In genomic region chr18:48838921-48839818, GRCh38 we compare ENCODE assay signal across 8 cellular contexts.
A peak's percentile ranks its signal among the peaks of the same experiment; 100 is the strongest.
DNase-seq lines count a peak whose midpoint lies in the region; ATAC-seq lines count a peak whose summit lies in the region.

No MANE protein-coding gene starts in this region.

- no peaks in the 10 kb centered on the region for H3K27me3 Mint-ChIP-seq in activated T-cell treated with anti-CD3 and anti-CD28 coated beads, Interleukin-2, amount 50 U/mL, for 24 hours
- no peaks in the 10 kb centered on the region for H3K27me3 Mint-ChIP-seq in activated T-cell treated with anti-CD3 and anti-CD28 coated beads, Interleukin-2, amount 50 U/mL, for 4 hours (ENCODE audit: low read depth)

- DNase-seq in activated T-cell treated with anti-CD3 and anti-CD28 coated beads, Interleukin-2, amount 50 U/mL, for 24 hours, result no peak
- DNase-seq in activated T-cell treated with anti-CD3 and anti-CD28 coated beads, Interleukin-2, amount 50 U/mL, for 4 hours, result no peak
- DNase-seq in T1000 (lab: John Stamatoyannopoulos, UW), result peak; percentile 71
- peak; percentile 73 for DNase-seq in fibroblast of peridontal ligament (ENCODE audit: extremely low read depth)
- peak; percentile 67 for DNase-seq in stromal cell of bone marrow (ENCODE audit: low read depth)
- DNase-seq in HUDEP-2 (lab: John Stamatoyannopoulos, UW; ENCODE audit: unreplicated experiment in 76 of 76), result no peak

- no peak overlapping the region for H3K4me3 Mint-ChIP-seq in activated T-cell treated with anti-CD3 and anti-CD28 coated beads, Interleukin-2, amount 50 U/mL, for 24 hours
- no peak overlapping the region for H3K4me3 Mint-ChIP-seq in activated T-cell treated with anti-CD3 and anti-CD28 coated beads, Interleukin-2, amount 50 U/mL, for 4 hours

- no peaks in the 10 kb centered on the region for H3K9me3 Mint-ChIP-seq in activated T-cell treated with anti-CD3 and anti-CD28 coated beads, Interleukin-2, amount 50 U/mL, for 24 hours
- H3K9me3 Mint-ChIP-seq in activated T-cell treated with anti-CD3 and anti-CD28 coated beads, Interleukin-2, amount 50 U/mL, for 4 hours, result no peaks in the 10 kb centered on the region

- peaks cover 87% of the 10 kb centered on the region for H3K4me1 Mint-ChIP-seq in activated T-cell treated with anti-CD3 and anti-CD28 coated beads, Interleukin-2, amount 50 U/mL, for 24 hours (ENCODE audit: low read depth)
- H3K4me1 Mint-ChIP-seq in activated T-cell treated with anti-CD3 and anti-CD28 coated beads, Interleukin-2, amount 50 U/mL, for 4 hours (ENCODE audit: low read depth), result peaks cover 89% of the 10 kb centered on the region

- no peaks in the 10 kb centered on the region for H3K36me3 Mint-ChIP-seq in activated T-cell treated with anti-CD3 and anti-CD28 coated beads, Interleukin-2, amount 50 U/mL, for 24 hours (ENCODE audit: low read depth)
- no peaks in the 10 kb centered on the region for H3K36me3 Mint-ChIP-seq in activated T-cell treated with anti-CD3 and anti-CD28 coated beads, Interleukin-2, amount 50 U/mL, for 4 hours (ENCODE audit: insufficient read depth)

- no peak for ATAC-seq in activated T-cell treated with anti-CD3 and anti-CD28 coated beads, Interleukin-2, amount 50 U/mL, for 4 hours
- ATAC-seq in GM19455 (IDR thresholded peaks at IDR 0.05; ENCODE audit: unreplicated experiment) (no peak), HG03571 (IDR thresholded peaks at IDR 0.05; ENCODE audit: unreplicated experiment) (no peak)

- peak overlapping the region; percentile 58 for H3K27ac Mint-ChIP-seq in activated T-cell treated with anti-CD3 and anti-CD28 coated beads, Interleukin-2, amount 50 U/mL, for 24 hours

Comparison
In these comparisons a context has a peak if more than half of its experiments do, and no peak if none do; other contexts are left out.
1. DNase-seq: peak in T1000 (single experiment), fibroblast of peridontal ligament (single experiment) and stromal cell of bone marrow (single experiment); none in activated T-cell treated with anti-CD3 and anti-CD28 coated beads, Interleukin-2, amount 50 U/mL, for 24 hours (single experiment), activated T-cell treated with anti-CD3 and anti-CD28 coated beads, Interleukin-2, amount 50 U/mL, for 4 hours (single experiment) and HUDEP-2 (0 of 76).